Comparison of ENCODE assay signal across 29 cellular contexts in genomic region chr15:34132881-34133280, GRCh38.
"Had no signal": no experiment of that assay in that cellular context is flagged by ENCODE, and none has a peak within 500 bp of the region (broad histone marks: within the 10 kb centered on the region; RNA-seq: fewer than 3 reads in every experiment).

No MANE protein-coding gene starts in this region.

- ATAC-seq: activated CD4-positive, CD25-positive, alpha-beta regulatory T cell treated with anti-CD3 and anti-CD28 coated beads, Interleukin-2, amount 50 U/mL, for 24 hours; body of pancreas; heart left ventricle; left lung; mucosa of descending colon; sciatic nerve; stimulated activated naive B cell treated with anti-CD40 and anti-IgM and Interleukin-4, amounts not matched to agents 10 μg/mL and 1 μg/mL and 100 μg/mL, for 72 hours; upper lobe of right lung had no signal

- DNase-seq: activated CD4-positive, alpha-beta memory T cell treated with anti-CD3 and anti-CD28 coated beads for 36 hours; activated CD4-positive, alpha-beta T cell treated with anti-CD3 and anti-CD28 coated beads, Interleukin-2, amount 10 ng/mL, durations not matched to agents 24 days and 14 days; activated CD8-positive, alpha-beta memory T cell treated with anti-CD3 and anti-CD28 coated beads, Interleukin-2, amount 50 U/mL, for 4 hours; activated effector memory CD4-positive, alpha-beta T cell treated with anti-CD3 and anti-CD28 coated beads, Interleukin-2, amount 50 U/mL, for 16 hours; activated naive CD4-positive, alpha-beta T cell treated with anti-CD3 and anti-CD28 coated beads for 36 hours; activated naive CD8-positive, alpha-beta T cell treated with anti-CD3 and anti-CD28 coated beads, Interleukin-2, amount 10 ng/mL, durations not matched to agents 7 days and 5 days; activated T-cell treated with anti-CD3 and anti-CD28 coated beads, Interleukin-2, amount 50 U/mL, for 1 hour; amygdala; body of pancreas; colonic mucosa; effector memory CD4-positive, alpha-beta T cell; foreskin fibroblast; heart left ventricle; left lung; mesendoderm; mucosa of descending colon; nephron progenitor cell; ovary; retina; stimulated activated naive B cell treated with anti-CD40 and anti-IgM and Interleukin-4, amounts not matched to agents 10 μg/mL and 1 μg/mL and 100 μg/mL, for 72 hours; stomach; SW 1271; T-helper 9 cell; thyroid gland; upper lobe of right lung had no signal

- H3K4me3 ChIP-seq: body of pancreas, colonic mucosa, heart left ventricle, left lung, lung, mucosa of descending colon, ovary, skin epidermis, stomach, thyroid gland, upper lobe of right lung had no signal
